ENCODE assay signal across 14 cellular contexts in genomic region chr9:108282872-108283271, GRCh38.
DNase-seq lines count a peak whose midpoint lies in the region; ATAC-seq, FAIRE-seq and TF ChIP-seq lines count a peak whose summit lies in the region.
"Had no signal": no experiment of that assay in that cellular context is flagged by ENCODE, and none has a peak within 500 bp of the region (broad histone marks: within the 10 kb centered on the region; RNA-seq: fewer than 3 reads in every experiment).

No MANE protein-coding gene starts in this region.

- H3K9me3 ChIP-seq in adipocyte (ENCODE audit: control insufficient read depth, low read length): no peaks in the 10 kb centered on the region

- H3K36me3 ChIP-seq in adipocyte (ENCODE audit: control insufficient read depth, insufficient read depth, low read length, severe bottlenecking): no peaks in the 10 kb centered on the region

- TF ChIP-seq CTCF in HFFc6 (IDR thresholded peaks at IDR 0.05): peak; percentile 70

- no peaks in the 10 kb centered on the region for H3K4me1 ChIP-seq in adipocyte (ENCODE audit: control insufficient read depth, insufficient read depth, low read length)

- no peaks in the 10 kb centered on the region for H3K4me1 Mint-ChIP-seq in HFFc6 (ENCODE audit: low read depth)
- H3K4me1 Mint-ChIP-seq in activated T-cell treated with anti-CD3 and anti-CD28 coated beads, Interleukin-2, amount 50 U/mL, for 24 hours (ENCODE audit: low read depth): no peaks in the 10 kb centered on the region
- H3K4me1 Mint-ChIP-seq in T-helper 2 cell treated with Interferon-gamma antibody and Interleukin-4, amounts not matched to agents 5 μg/mL and 100 μg/mL, for 36 hours (ENCODE audit: low read depth): no peaks in the 10 kb centered on the region

- ATAC-seq in left lobe of liver: peak; percentile 46

- H3K27me3 Mint-ChIP-seq in HFFc6 (ENCODE audit: insufficient read depth): peaks cover 2% of the 10 kb centered on the region; the same call in 1 of the 2 replicates
- H3K27me3 Mint-ChIP-seq in activated T-cell treated with anti-CD3 and anti-CD28 coated beads, Interleukin-2, amount 50 U/mL, for 24 hours: no peaks in the 10 kb centered on the region
- no peaks in the 10 kb centered on the region for H3K27me3 Mint-ChIP-seq in T-helper 2 cell treated with Interferon-gamma antibody and Interleukin-4, amounts not matched to agents 5 μg/mL and 100 μg/mL, for 36 hours (ENCODE audit: low read depth)

- in situ Hi-C loops in ACHN (cut with HindIII; ENCODE audit: low pct_ligation_motif_present, low pct_unique_long_range_greater_than_20kb, low sequenced_read_pairs): no loop called here

- DNase-seq in ACHN (peak; percentile 6), HFFc6 (no peak), adipocyte (ENCODE audit: low read depth) (peak; percentile 6), left lobe of liver (ENCODE audit: low spot score) (no peak), NOMO-1 treated with dmso at 0.1 percent for 144 hours (lab: John Stamatoyannopoulos, UW; ENCODE audit: unreplicated experiment) (no peak), HTR-8/SVneo (ENCODE audit: insufficient read length, low spot score) (no peak)
- no peak for DNase-seq in activated T-cell treated with anti-CD3 and anti-CD28 coated beads, Interleukin-2, amount 50 U/mL, for 24 hours
- no peak for DNase-seq in T-helper 2 cell treated with Interferon-gamma antibody and Interleukin-4, amounts not matched to agents 5 μg/mL and 100 μg/mL, for 36 hours (ENCODE audit: low spot score)
- DNase-seq: activated CD4-positive, alpha-beta T cell treated with anti-CD3 and anti-CD28 coated beads for 48 hours; activated naive CD4-positive, alpha-beta T cell; NCI-H2171 treated with DMSO at 0.1 percent for 48 hours; stimulated activated CD8-positive, alpha-beta memory T cell treated with anti-CD3 and anti-CD28 coated beads, Interleukin-4, amount 100 ng/mL, for 48 hours had no signal

- H3K4me3 Mint-ChIP-seq in HFFc6: no peak overlapping the region
- no peak overlapping the region for H3K4me3 Mint-ChIP-seq in activated T-cell treated with anti-CD3 and anti-CD28 coated beads, Interleukin-2, amount 50 U/mL, for 24 hours
- no peak overlapping the region for H3K4me3 Mint-ChIP-seq in T-helper 2 cell treated with Interferon-gamma antibody and Interleukin-4, amounts not matched to agents 5 μg/mL and 100 μg/mL, for 36 hours

- H3K36me3 Mint-ChIP-seq in HFFc6 (ENCODE audit: low read depth): no peaks in the 10 kb centered on the region
- H3K36me3 Mint-ChIP-seq in activated T-cell treated with anti-CD3 and anti-CD28 coated beads, Interleukin-2, amount 50 U/mL, for 24 hours (ENCODE audit: low read depth): no peaks in the 10 kb centered on the region
- no peaks in the 10 kb centered on the region for H3K36me3 Mint-ChIP-seq in T-helper 2 cell treated with Interferon-gamma antibody and Interleukin-4, amounts not matched to agents 5 μg/mL and 100 μg/mL, for 36 hours (ENCODE audit: low read depth)

- H3K9ac ChIP-seq in adipocyte (ENCODE audit: low read length): no peak overlapping the region

- H3K4me3 ChIP-seq in adipocyte (ENCODE audit: low read length): no peak overlapping the region
- H3K4me3 ChIP-seq: SK-N-MC, skin epidermis had no signal

- no peak overlapping the region for H3K27ac Mint-ChIP-seq in HFFc6
- H3K27ac Mint-ChIP-seq in activated T-cell treated with anti-CD3 and anti-CD28 coated beads, Interleukin-2, amount 50 U/mL, for 24 hours: no peak overlapping the region
- no peak overlapping the region for H3K27ac Mint-ChIP-seq in T-helper 2 cell treated with Interferon-gamma antibody and Interleukin-4, amounts not matched to agents 5 μg/mL and 100 μg/mL, for 36 hours

- H3K27me3 ChIP-seq in adipocyte (replicated peaks; ENCODE audit: control insufficient read depth, insufficient read depth, low read length): no peaks in the 10 kb centered on the region

- no peak for FAIRE-seq in HTR-8/SVneo (lab: Jason Lieb, UNC)

- peaks cover 4% of the 10 kb centered on the region; the same call in 1 of the 2 replicates for H3K9me3 Mint-ChIP-seq in HFFc6
- H3K9me3 Mint-ChIP-seq in activated T-cell treated with anti-CD3 and anti-CD28 coated beads, Interleukin-2, amount 50 U/mL, for 24 hours: peaks cover 2% of the 10 kb centered on the region
- H3K9me3 Mint-ChIP-seq in T-helper 2 cell treated with Interferon-gamma antibody and Interleukin-4, amounts not matched to agents 5 μg/mL and 100 μg/mL, for 36 hours: peaks cover 4% of the 10 kb centered on the region

Comparison
In these comparisons a context has a peak if more than half of its experiments do, and no peak if none do; other contexts are left out.
1. DNase-seq: peak in ACHN (single experiment) and adipocyte (single experiment); none in HFFc6 (single experiment), left lobe of liver (single experiment), activated T-cell treated with anti-CD3 and anti-CD28 coated beads, Interleukin-2, amount 50 U/mL, for 24 hours (single experiment), NOMO-1 treated with dmso at 0.1 percent for 144 hours (single experiment), T-helper 2 cell treated with Interferon-gamma antibody and Interleukin-4, amounts not matched to agents 5 μg/mL and 100 μg/mL, for 36 hours (single experiment) and HTR-8/SVneo (single experiment).